ENCODE assay signal across 8 cellular contexts in the genomic region with DNA sequence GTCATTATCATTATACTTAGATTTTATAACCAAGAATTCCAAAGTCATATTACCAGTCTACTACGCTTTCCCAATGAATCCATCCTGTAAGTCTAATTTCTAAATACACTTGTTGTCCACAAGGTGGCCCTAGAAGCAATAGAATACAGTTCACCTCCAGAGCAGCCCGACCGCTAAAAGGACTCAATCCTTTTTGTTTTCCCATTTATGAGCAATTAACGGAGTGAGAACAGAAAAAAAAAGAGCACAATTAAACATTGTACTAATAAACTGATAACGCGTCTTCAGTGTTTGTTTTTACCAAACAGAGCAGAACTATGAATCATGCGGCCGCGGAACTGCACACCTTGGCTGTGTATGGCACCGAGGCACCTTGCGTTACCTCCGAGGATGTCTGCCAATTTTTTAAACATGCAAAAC.
A peak's percentile ranks its signal among the peaks of the same experiment; 100 is the strongest.
DNase-seq lines count a peak whose midpoint lies in the region; ATAC-seq and TF ChIP-seq lines count a peak whose summit lies in the region.

No MANE protein-coding gene starts in this region.

- DNase-seq in CD4-positive, alpha-beta memory T cell = peak in 4 of 5 donors; percentile 3 to 27 (median 8)
- peak; percentile 48 for DNase-seq in GM20000 (ENCODE audit: low spot score)
- DNase-seq in NCI-H2029 treated with DMSO at 0.1 percent for 48 hours (lab: John Stamatoyannopoulos, UW) = peak; percentile 77
- no peak for DNase-seq in activated B cell treated with CpG ODN at 0.5 μM for 24 hours
- DNase-seq in foreskin melanocyte = peak; percentile 69
- no peak for DNase-seq in neural crest cell (ENCODE audit: low read depth, low spot score)

- H3K36me3 Mint-ChIP-seq in CD4-positive, alpha-beta memory T cell = no peaks in the 10 kb centered on the region
- H3K36me3 Mint-ChIP-seq in activated B cell treated with CpG ODN at 0.5 μM for 24 hours (ENCODE audit: low read depth) = no peaks in the 10 kb centered on the region
- no peaks in the 10 kb centered on the region for H3K36me3 Mint-ChIP-seq in neural crest cell (ENCODE audit: low read depth)

- peaks cover 6 to 12% (median 11%) of the 10 kb centered on the region in 4 donors for H3K4me1 Mint-ChIP-seq in CD4-positive, alpha-beta memory T cell
- H3K4me1 Mint-ChIP-seq in activated B cell treated with CpG ODN at 0.5 μM for 24 hours = peaks cover 5% of the 10 kb centered on the region
- H3K4me1 Mint-ChIP-seq in neural crest cell = peaks cover 18% of the 10 kb centered on the region

- peaks cover 7% of the 10 kb centered on the region for H3K4me1 ChIP-seq in CD4-positive, alpha-beta memory T cell (ENCODE audit: insufficient read depth, low read length)

- H3K36me3 ChIP-seq in CD4-positive, alpha-beta memory T cell (ENCODE audit: insufficient read depth, low read length) = no peaks in the 10 kb centered on the region

- no peak overlapping the region for H3K4me3 ChIP-seq in CD4-positive, alpha-beta memory T cell (ENCODE audit: low read length in 2 of 2)

- peaks cover 0 to 2% (median 0%) of the 10 kb centered on the region in 8 donors for H3K9me3 Mint-ChIP-seq in CD4-positive, alpha-beta memory T cell
- H3K9me3 Mint-ChIP-seq in activated B cell treated with CpG ODN at 0.5 μM for 24 hours (peaks cover under 1% of the 10 kb centered on the region), neural crest cell (peaks cover 2% of the 10 kb centered on the region)

- H3K27ac Mint-ChIP-seq in CD4-positive, alpha-beta memory T cell = no peak overlapping the region
- no peak overlapping the region for H3K27ac Mint-ChIP-seq in activated B cell treated with CpG ODN at 0.5 μM for 24 hours
- H3K27ac Mint-ChIP-seq in neural crest cell (ENCODE audit: unreplicated experiment) = no peak overlapping the region

- CTCF ChIA-PET in CD4-positive, alpha-beta memory T cell (lab: Charles Lee; ENCODE audit: partially characterized antibody) = interaction anchor here (0.8 to 2.2 kb wide), 3 partner anchors 8 to 12 kb away, joined by 3 to 9 read pairs (median 3); no protein-coding TSS in a partner anchor
- CTCF ChIA-PET in activated B cell treated with CpG ODN at 0.5 μM for 24 hours (lab: Charles Lee) = no interaction called here

- peak overlapping the region; percentile 57 to 90 (median 83) for H3K4me3 Mint-ChIP-seq in CD4-positive, alpha-beta memory T cell
- H3K4me3 Mint-ChIP-seq in activated B cell treated with CpG ODN at 0.5 μM for 24 hours = peak overlapping the region; percentile 45
- peak overlapping the region; percentile 83 for H3K4me3 Mint-ChIP-seq in neural crest cell

- peaks cover 20 to 36% of the 10 kb centered on the region in 2 donors for H3K27me3 Mint-ChIP-seq in CD4-positive, alpha-beta memory T cell
- H3K27me3 Mint-ChIP-seq in activated B cell treated with CpG ODN at 0.5 μM for 24 hours (peaks cover 16% of the 10 kb centered on the region), neural crest cell (ENCODE audit: low read depth) (peaks cover 24% of the 10 kb centered on the region)

- no peak for TF ChIP-seq POLR2A in GM18505 (IDR thresholded peaks at IDR 0.05; ENCODE audit: borderline replicate concordance, extremely low read depth, insufficient read depth, insufficient read length)

- ATAC-seq in activated B cell treated with CpG ODN at 0.5 μM for 24 hours (ENCODE audit: low read depth) (no peak), HG03108 (IDR thresholded peaks at IDR 0.05; ENCODE audit: unreplicated experiment) (no peak), GM18505 (IDR thresholded peaks at IDR 0.05; ENCODE audit: unreplicated experiment) (no peak)

- intact Hi-C loops in CD4-positive, alpha-beta memory T cell (cut with micrococcal nuclease) = loop anchor here (2.0 to 5.0 kb wide), 2 partner anchors 326 to 1240 kb away; no protein-coding TSS in a partner anchor
- intact Hi-C loops in activated B cell treated with CpG ODN at 0.5 μM for 24 hours (cut with micrococcal nuclease) = no loop called here

- H3K27ac ChIP-seq in CD4-positive, alpha-beta memory T cell (ENCODE audit: low read depth, low read length) = no peak overlapping the region

- H3K9me3 ChIP-seq in CD4-positive, alpha-beta memory T cell (ENCODE audit: control insufficient read depth in 1 of 2, low read length in 2 of 2) = no peaks in the 10 kb centered on the region

- TF ChIP-seq CTCF in GM20000 (IDR thresholded peaks at IDR 0.05; ENCODE audit: extremely low read depth, missing control alignments) = peak; percentile 34
- no peak for TF ChIP-seq CTCF in activated B cell treated with CpG ODN at 0.5 μM for 24 hours (IDR thresholded peaks at IDR 0.05)
- peak; percentile 89 for TF ChIP-seq CTCF in neural crest cell (conservative IDR thresholded peaks at IDR 0.05)

- POLR2A ChIA-PET in CD4-positive, alpha-beta memory T cell (lab: Charles Lee; ENCODE audit: partially characterized antibody) = no interaction called here
- POLR2A ChIA-PET in activated B cell treated with CpG ODN at 0.5 μM for 24 hours (lab: Charles Lee) = no interaction called here

- peaks cover 3% of the 10 kb centered on the region for H3K27me3 ChIP-seq in CD4-positive, alpha-beta memory T cell (ENCODE audit: insufficient read depth, low read length)

Comparison
In these comparisons a context has a peak if more than half of its experiments do, and no peak if none do; other contexts are left out.
1. DNase-seq: peak in CD4-positive, alpha-beta memory T cell (4 of 5), GM20000 (single experiment), NCI-H2029 treated with DMSO at 0.1 percent for 48 hours (single experiment) and foreskin melanocyte (single experiment); none in activated B cell treated with CpG ODN at 0.5 μM for 24 hours (single experiment) and neural crest cell (single experiment).
2. Peak in every context shown above with its lines, with median percentiles within 50 percentile points of each other: H3K4me3 Mint-ChIP-seq.